In genomic region chr11:35216962-35217667, GRCh38 we compare ENCODE assay signal across 11 cellular contexts.
A peak's percentile ranks its signal among the peaks of the same experiment; 100 is the strongest.
DNase-seq lines count a peak whose midpoint lies in the region; ATAC-seq, FAIRE-seq and TF ChIP-seq lines count a peak whose summit lies in the region.
"Had no signal": no experiment of that assay in that cellular context is flagged by ENCODE, and none has a peak within 500 bp of the region (broad histone marks: within the 10 kb centered on the region; RNA-seq: fewer than 3 reads in every experiment).

No MANE protein-coding gene starts in this region.

- H3K27ac ChIP-seq in OCI-LY3 (ENCODE audit: low read length): peak overlapping the region; percentile 10
- H3K27ac ChIP-seq in spleen: peak overlapping the region in 6 of 8 donors; percentile 3 to 91 (median 43)

- intact Hi-C loops in activated CD4-positive, alpha-beta T cell treated with anti-CD3 and anti-CD28 coated beads for 36 hours (cut with DNase I, micrococcal nuclease): no loop called here
- intact Hi-C loops in spleen (cut with DNase I; ENCODE audit: low total_unique reads): no loop called here

- no peaks in the 10 kb centered on the region for H3K9me3 Mint-ChIP-seq in activated CD4-positive, alpha-beta T cell treated with anti-CD3 and anti-CD28 coated beads for 36 hours (ENCODE audit: low read depth)

- peaks cover 9% of the 10 kb centered on the region for H3K4me1 ChIP-seq in OCI-LY3 (ENCODE audit: low read length)
- H3K4me1 ChIP-seq in spleen: peaks cover 14 to 61% (median 29%) of the 10 kb centered on the region in 6 donors

- H3K36me3 Mint-ChIP-seq in activated CD4-positive, alpha-beta T cell treated with anti-CD3 and anti-CD28 coated beads for 36 hours (ENCODE audit: low read depth): peaks cover 83% of the 10 kb centered on the region

- no peak for FAIRE-seq in bronchial epithelial cell (lab: Jason Lieb, UNC)
- FAIRE-seq: kidney had no signal

- CTCF ChIA-PET in activated CD4-positive, alpha-beta T cell treated with anti-CD3 and anti-CD28 coated beads for 36 hours (lab: Charles Lee): interaction anchor here (0.9 kb wide), 1 partner anchor 217 kb away, joined by 3 read pairs; no protein-coding TSS in a partner anchor

- H3K9ac ChIP-seq in OCI-LY3 (ENCODE audit: low read length): no peak overlapping the region

- ATAC-seq in activated CD4-positive, alpha-beta T cell treated with anti-CD3 and anti-CD28 coated beads for 36 hours: peak; percentile 17
- ATAC-seq: right cardiac atrium had no signal

- H3K27me3 Mint-ChIP-seq in activated CD4-positive, alpha-beta T cell treated with anti-CD3 and anti-CD28 coated beads for 36 hours: no peaks in the 10 kb centered on the region

- H4K20me1 ChIP-seq in OCI-LY3 (ENCODE audit: insufficient read depth, low read length): peaks cover 26% of the 10 kb centered on the region

- no peak for TF ChIP-seq POLR2A in spleen (IDR thresholded peaks at IDR 0.05)

- TF ChIP-seq CTCF in OCI-LY3 (IDR thresholded peaks at IDR 0.05; ENCODE audit: low read depth, low read length) (no peak), bronchial epithelial cell (IDR thresholded peaks at IDR 0.05; ENCODE audit: insufficient read depth, low read length, severe bottlenecking) (no peak), spleen (IDR thresholded peaks at IDR 0.05 in 8 of 11, conservative IDR thresholded peaks at IDR 0.05 in 3 of 11) (no peak)

- H3K4me3 ChIP-seq in OCI-LY3 (ENCODE audit: low read length): no peak overlapping the region
- H3K4me3 ChIP-seq in bronchial epithelial cell (ENCODE audit: low read depth, low read length): no peak overlapping the region
- no peak overlapping the region for H3K4me3 ChIP-seq in spleen

- no peak overlapping the region for H2AFZ ChIP-seq in OCI-LY3 (ENCODE audit: low read depth, low read length)

- H3K27me3 ChIP-seq in OCI-LY3 (ENCODE audit: low read depth, low read length): no peaks in the 10 kb centered on the region
- H3K27me3 ChIP-seq in bronchial epithelial cell (ENCODE audit: control insufficient read depth, insufficient read depth, low read length): no peaks in the 10 kb centered on the region
- no peaks in the 10 kb centered on the region for H3K27me3 ChIP-seq in spleen (replicated peaks in 1 of 7)

- WGBS in spleen, 5 donors: 35 to 67% (median 65%) methylated on average over 3 of the region's 3 CpGs

- H3K9me3 ChIP-seq in OCI-LY3 (ENCODE audit: insufficient read depth, low read length): no peaks in the 10 kb centered on the region
- no peaks in the 10 kb centered on the region for H3K9me3 ChIP-seq in spleen

- no peak overlapping the region for H3K4me3 Mint-ChIP-seq in activated CD4-positive, alpha-beta T cell treated with anti-CD3 and anti-CD28 coated beads for 36 hours

- H3K4me1 Mint-ChIP-seq in activated CD4-positive, alpha-beta T cell treated with anti-CD3 and anti-CD28 coated beads for 36 hours: peaks cover 56% of the 10 kb centered on the region

- H3K79me2 ChIP-seq in OCI-LY3 (ENCODE audit: low read length): peaks cover 36% of the 10 kb centered on the region

- POLR2A ChIA-PET in activated CD4-positive, alpha-beta T cell treated with anti-CD3 and anti-CD28 coated beads for 36 hours (lab: Charles Lee): no interaction called here

- H3K36me3 ChIP-seq in OCI-LY3 (replicated peaks; ENCODE audit: low read depth, low read length) (peaks cover 80% of the 10 kb centered on the region), bronchial epithelial cell (ENCODE audit: control insufficient read depth, insufficient read depth, low read length) (peaks cover 29% of the 10 kb centered on the region), spleen (peaks cover 5 to 94% (median 58%) of the 10 kb centered on the region in 6 donors)

- H3K27ac Mint-ChIP-seq in activated CD4-positive, alpha-beta T cell treated with anti-CD3 and anti-CD28 coated beads for 36 hours: peak overlapping the region; percentile 79

- no peak for DNase-seq in activated CD4-positive, alpha-beta T cell treated with anti-CD3 and anti-CD28 coated beads for 36 hours
- DNase-seq in activated CD4-positive, alpha-beta T cell treated with anti-CD3 and anti-CD28 coated beads, Interleukin-2, amount 50 U/mL, for 4 hours: no peak
- DNase-seq in bronchial epithelial cell (ENCODE audit: low read depth) (peak; percentile 38), spleen (no peak), AG20443 (ENCODE audit: low spot score) (no peak), HUDEP-2 (lab: John Stamatoyannopoulos, UW; ENCODE audit: unreplicated experiment in 76 of 76) (no peak), GOT3 (lab: John Stamatoyannopoulos, UW) (no peak)
- DNase-seq: kidney, NCI-H526 treated with DMSO at 0.1 percent for 48 hours, right cardiac atrium had no signal

- no peak overlapping the region for H3K4me2 ChIP-seq in OCI-LY3 (ENCODE audit: low read length)
